ENCODE assay signal across 8 cellular contexts in the genomic region with DNA sequence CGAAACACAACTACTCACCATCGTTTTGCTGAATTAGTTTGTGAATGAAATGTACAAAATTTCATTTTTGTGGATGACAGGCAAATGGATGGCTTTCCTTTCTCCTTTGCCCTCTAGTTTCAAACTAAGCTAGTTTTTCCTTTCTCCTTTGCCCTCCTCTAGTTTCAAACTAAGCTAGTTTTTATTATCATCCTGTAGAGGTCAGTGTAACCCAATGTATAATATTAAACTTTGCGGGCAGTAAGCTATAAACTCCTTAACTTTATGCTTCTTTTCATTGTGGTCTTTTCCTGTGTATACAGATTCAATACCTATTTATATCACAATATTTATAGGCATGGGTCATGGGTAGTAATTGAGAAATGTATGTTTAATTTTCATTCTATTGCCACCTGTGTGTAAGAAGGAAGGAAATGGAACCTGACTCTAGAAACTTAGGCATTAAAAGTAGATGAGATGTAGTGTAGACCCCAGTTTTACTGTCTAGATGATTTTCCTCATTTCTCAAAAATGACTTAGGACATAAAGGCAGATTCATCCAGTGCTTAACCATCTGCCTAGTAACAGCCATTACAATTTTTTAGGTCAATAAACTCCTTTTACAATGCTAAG. TPM values are rescaled to one million over a fixed set of nuclear protein-coding genes. Genes with fewer than 3 reads are reported as not detected.
A peak's percentile ranks its signal among the peaks of the same experiment; 100 is the strongest.
DNase-seq lines count a peak whose midpoint lies in the region; ATAC-seq and TF ChIP-seq lines count a peak whose summit lies in the region.

No MANE protein-coding gene starts in this region.

- no peaks in the 10 kb centered on the region for H3K36me3 ChIP-seq in brain microvascular endothelial cell (replicated peaks)

- DNase-seq in NCI-H2107 treated with DMSO at 0.1 percent for 48 hours (lab: John Stamatoyannopoulos, UW; ENCODE audit: unreplicated experiment) (peak; percentile 27), NCI-H2107 (lab: John Stamatoyannopoulos, UW) (no peak), NCI-H2196 (lab: John Stamatoyannopoulos, UW; ENCODE audit: unreplicated experiment) (peak; percentile 20), brain microvascular endothelial cell (no peak), lung microvascular endothelial cell (ENCODE audit: low read depth in 2 of 2) (peak; percentile 42 to 54), NCI-H187 (lab: John Stamatoyannopoulos, UW) (no peak), HuH-7 (ENCODE audit: low spot score) (no peak)

- peak; percentile 30 for TF ChIP-seq CTCF in brain microvascular endothelial cell (IDR thresholded peaks at IDR 0.05; ENCODE audit: low read depth, low read length, missing control alignments)

- in situ Hi-C loops in brain microvascular endothelial cell (cut with HindIII; ENCODE audit: low pct_ligation_motif_present, low sequenced_read_pairs): no loop called here

- no peak overlapping the region for H3K27ac ChIP-seq in brain microvascular endothelial cell

- H3K27me3 ChIP-seq in brain microvascular endothelial cell (replicated peaks): no peaks in the 10 kb centered on the region

- no peak overlapping the region for H3K4me3 ChIP-seq in brain microvascular endothelial cell (ENCODE audit: low read depth, low read length)

- ATAC-seq in GM19328 (IDR thresholded peaks at IDR 0.05; ENCODE audit: unreplicated experiment): no peak

RNA-seq across cellular contexts. Expression of a gene that starts 58.1 kb away (rescaled TPM):
- not detected in 2 replicates for total RNA-seq in lung microvascular endothelial cell

Comparison
In these comparisons a context has a peak if more than half of its experiments do, and no peak if none do; other contexts are left out.
1. DNase-seq: peak in NCI-H2107 treated with DMSO at 0.1 percent for 48 hours (single experiment), NCI-H2196 (single experiment) and lung microvascular endothelial cell (2 of 2); none in NCI-H2107 (single experiment), brain microvascular endothelial cell (single experiment), NCI-H187 (0 of 2) and HuH-7 (single experiment).